ENCODE assay signal across 15 cellular contexts in the genomic region with DNA sequence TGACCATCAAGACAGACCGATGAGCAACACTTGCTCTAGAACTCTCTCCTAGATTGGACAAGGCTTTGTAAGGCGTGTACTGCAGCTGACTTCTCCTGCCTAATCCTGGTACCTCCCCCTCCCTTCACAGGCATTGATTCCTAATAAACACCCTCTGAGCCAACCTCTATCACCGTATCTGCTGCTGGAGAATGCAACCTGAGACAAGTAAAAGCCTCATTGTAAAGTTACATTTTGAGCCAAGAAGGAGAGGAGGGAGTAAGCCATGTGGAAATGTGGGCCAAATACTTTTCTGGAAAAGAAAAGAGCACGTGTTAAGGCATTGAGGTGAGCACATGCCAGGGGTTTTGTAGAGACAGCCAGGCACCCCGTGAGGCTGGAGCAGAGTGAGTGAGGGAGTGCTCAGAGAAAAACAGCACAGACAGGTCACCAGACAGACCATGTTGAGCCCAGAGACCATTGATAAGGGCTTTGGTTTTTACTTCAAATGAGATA. TPM values are rescaled to one million over a fixed set of nuclear protein-coding genes. Genes with fewer than 3 reads are reported as not detected.
DNase-seq lines count a peak whose midpoint lies in the region; ATAC-seq and TF ChIP-seq lines count a peak whose summit lies in the region.
"Had no signal": no experiment of that assay in that cellular context is flagged by ENCODE, and none has a peak within 500 bp of the region (broad histone marks: within the 10 kb centered on the region; RNA-seq: fewer than 3 reads in every experiment).

No MANE protein-coding gene starts in this region.

- peak overlapping the region; percentile 18 for H3K4me3 ChIP-seq in parathyroid adenoma (ENCODE audit: low read depth, low read length)
- H3K4me3 ChIP-seq: dorsolateral prefrontal cortex had no signal

- H3K9ac ChIP-seq in parathyroid adenoma: no peak overlapping the region

- no peak overlapping the region for H3K4me3 Mint-ChIP-seq in activated CD4-positive, alpha-beta T cell treated with anti-CD3 and anti-CD28 coated beads, Interleukin-2, amount 10 ng/mL, durations not matched to agents 7 days and 5 days
- H3K4me3 Mint-ChIP-seq: mesothelial cell of epicardium had no signal

- POLR2A ChIA-PET in activated CD4-positive, alpha-beta T cell treated with anti-CD3 and anti-CD28 coated beads, Interleukin-2, amount 10 ng/mL, durations not matched to agents 7 days and 5 days (lab: Charles Lee): no interaction called here

- no peaks in the 10 kb centered on the region for H3K9me3 Mint-ChIP-seq in activated CD4-positive, alpha-beta T cell treated with anti-CD3 and anti-CD28 coated beads, Interleukin-2, amount 10 ng/mL, durations not matched to agents 7 days and 5 days
- H3K9me3 Mint-ChIP-seq: mesothelial cell of epicardium had no signal

- H3K27ac Mint-ChIP-seq in activated CD4-positive, alpha-beta T cell treated with anti-CD3 and anti-CD28 coated beads, Interleukin-2, amount 10 ng/mL, durations not matched to agents 7 days and 5 days: peak overlapping the region; percentile 80
- H3K27ac Mint-ChIP-seq: mesothelial cell of epicardium had no signal

- peaks cover 23% of the 10 kb centered on the region for H3K79me2 ChIP-seq in parathyroid adenoma

- no peak for TF ChIP-seq CTCF in parathyroid adenoma (IDR thresholded peaks at IDR 0.05)

- no peak for DNase-seq in activated CD4-positive, alpha-beta T cell treated with anti-CD3 and anti-CD28 coated beads, Interleukin-2, amount 10 ng/mL, durations not matched to agents 7 days and 5 days
- DNase-seq in activated CD4-positive, alpha-beta T cell treated with anti-CD3 and anti-CD28 coated beads, Interleukin-2, amount 50 U/mL, for 1 hour: no peak
- DNase-seq in NCI-H524 treated with DMSO at 0.1 percent for 48 hours (lab: John Stamatoyannopoulos, UW) (peak; percentile 23), astrocyte of the hippocampus (ENCODE audit: low read depth, low spot score) (peak; percentile 51), NCI-H1417 (lab: John Stamatoyannopoulos, UW) (no peak)
- DNase-seq: dorsolateral prefrontal cortex; NCI-H1092 treated with DMSO at 0.1 percent for 48 hours; NCI-H526; RPMI8226; stimulated activated CD4-positive, alpha-beta T cell treated with anti-CD3 and anti-CD28 coated beads, Interleukin-15, amount 100 ng/mL, for 24 hours; T1000 had no signal

- peaks cover 10% of the 10 kb centered on the region for H3K4me1 ChIP-seq in parathyroid adenoma

- peak overlapping the region; percentile 45 for H3K4me2 ChIP-seq in parathyroid adenoma (ENCODE audit: low read length)

- H2AFZ ChIP-seq in parathyroid adenoma: peak overlapping the region; percentile 45

- H3K27ac ChIP-seq in parathyroid adenoma: peak overlapping the region; percentile 25
- H3K27ac ChIP-seq: dorsolateral prefrontal cortex had no signal

- CTCF ChIA-PET in activated CD4-positive, alpha-beta T cell treated with anti-CD3 and anti-CD28 coated beads, Interleukin-2, amount 10 ng/mL, durations not matched to agents 7 days and 5 days (lab: Charles Lee): no interaction called here

- no peaks in the 10 kb centered on the region for H3K36me3 ChIP-seq in parathyroid adenoma (ENCODE audit: control insufficient read depth, insufficient read depth, low read length)

- H3K9me3 ChIP-seq in parathyroid adenoma (ENCODE audit: control insufficient read depth, low read length): no peaks in the 10 kb centered on the region

- H3K4me1 Mint-ChIP-seq in activated CD4-positive, alpha-beta T cell treated with anti-CD3 and anti-CD28 coated beads, Interleukin-2, amount 10 ng/mL, durations not matched to agents 7 days and 5 days: peaks cover 72% of the 10 kb centered on the region

- no peaks in the 10 kb centered on the region for H3K27me3 ChIP-seq in parathyroid adenoma (ENCODE audit: control insufficient read depth, insufficient read depth, low read length)
- H3K27me3 ChIP-seq: dorsolateral prefrontal cortex had no signal

- no peaks in the 10 kb centered on the region for H3K27me3 Mint-ChIP-seq in activated CD4-positive, alpha-beta T cell treated with anti-CD3 and anti-CD28 coated beads, Interleukin-2, amount 10 ng/mL, durations not matched to agents 7 days and 5 days

- peaks cover 31% of the 10 kb centered on the region for H3K36me3 Mint-ChIP-seq in activated CD4-positive, alpha-beta T cell treated with anti-CD3 and anti-CD28 coated beads, Interleukin-2, amount 10 ng/mL, durations not matched to agents 7 days and 5 days (ENCODE audit: low read depth)

- ATAC-seq in GM18858 (IDR thresholded peaks at IDR 0.05; ENCODE audit: unreplicated experiment) (no peak), GM21723 (IDR thresholded peaks at IDR 0.05; ENCODE audit: unreplicated experiment) (no peak)

RNA-seq across cellular contexts. Expression of a gene that starts 2.6 kb away (rescaled TPM):
- 10 to 100 TPM; 79.2 to 82.5 TPM for total RNA-seq in activated CD4-positive, alpha-beta T cell treated with anti-CD3 and anti-CD28 coated beads, Interleukin-2, amount 10 ng/mL, durations not matched to agents 7 days and 5 days

RNA-seq across cellular contexts. Expression of a gene that starts 9.5 kb away (rescaled TPM):
- total RNA-seq in activated CD4-positive, alpha-beta T cell treated with anti-CD3 and anti-CD28 coated beads, Interleukin-2, amount 10 ng/mL, durations not matched to agents 7 days and 5 days: 10 to 100 TPM; 29.6 to 32.1 TPM

Comparison
In these comparisons a context has a peak if more than half of its experiments do, and no peak if none do; other contexts are left out.
1. DNase-seq: peak in NCI-H524 treated with DMSO at 0.1 percent for 48 hours (single experiment) and astrocyte of the hippocampus (single experiment); none in activated CD4-positive, alpha-beta T cell treated with anti-CD3 and anti-CD28 coated beads, Interleukin-2, amount 10 ng/mL, durations not matched to agents 7 days and 5 days (single experiment), activated CD4-positive, alpha-beta T cell treated with anti-CD3 and anti-CD28 coated beads, Interleukin-2, amount 50 U/mL, for 1 hour (single experiment) and NCI-H1417 (0 of 3).